In genomic region chr11:134041349-134041748, GRCh38 we compare ENCODE assay signal across 1 cellular context.
TF ChIP-seq lines count a peak whose summit lies in the region.

No MANE protein-coding gene starts in this region.

TF ChIP-seq in IMR-90, 13 proteins besides CTCF, POLR2A, EP300 and RAD21:
- TF ChIP-seq CEBPB (IDR thresholded peaks at IDR 0.05; ENCODE audit: low read depth, low read length) (no peak), RCOR1 (IDR thresholded peaks at IDR 0.05; ENCODE audit: insufficient replicate concordance, low read length) (no peak), CHD1 (IDR thresholded peaks at IDR 0.05; ENCODE audit: low read depth, low read length) (no peak), BHLHE40 (IDR thresholded peaks at IDR 0.05; ENCODE audit: low read depth, low read length) (no peak), NFE2L2 (IDR thresholded peaks at IDR 0.05; ENCODE audit: low read depth, low read length) (no peak), MXI1 (IDR thresholded peaks at IDR 0.05; ENCODE audit: borderline replicate concordance, low read depth, low read length) (no peak), MAFK (IDR thresholded peaks at IDR 0.05; ENCODE audit: low read depth, low read length) (no peak), USF2 (IDR thresholded peaks at IDR 0.05; ENCODE audit: low read depth, low read length) (no peak), RFX5 (IDR thresholded peaks at IDR 0.05; ENCODE audit: low read depth, low read length) (no peak), ELK1 (IDR thresholded peaks at IDR 0.05; ENCODE audit: borderline replicate concordance, low read depth, low read length) (no peak), SMC3 (IDR thresholded peaks at IDR 0.05; ENCODE audit: low read depth, low read length) (no peak), FOS (IDR thresholded peaks at IDR 0.05; ENCODE audit: low read depth, low read length) (no peak), MAZ (IDR thresholded peaks at IDR 0.05; ENCODE audit: borderline replicate concordance, low read depth, low read length) (no peak)
